Comparison of ENCODE assay signal across 17 cellular contexts in genomic region chr11:76772783-76773106, GRCh38. TPM values are rescaled to one million over a fixed set of nuclear protein-coding genes. Genes with fewer than 3 reads are reported as not detected.
DNase-seq lines count a peak whose midpoint lies in the region; ATAC-seq and TF ChIP-seq lines count a peak whose summit lies in the region.
"Had no signal": no experiment of that assay in that cellular context is flagged by ENCODE, and none has a peak within 500 bp of the region (broad histone marks: within the 10 kb centered on the region; RNA-seq: fewer than 3 reads in every experiment).

No MANE protein-coding gene starts in this region.

- TF ChIP-seq CTCF in Caco-2 (IDR thresholded peaks at IDR 0.05; ENCODE audit: insufficient read depth in 1 of 2, low read depth in 1 of 2, low read length in 1 of 2, severe bottlenecking in 1 of 2, unreplicated experiment in 1 of 2) (no peak), coronary artery (IDR thresholded peaks at IDR 0.05) (no peak), neural crest cell (conservative IDR thresholded peaks at IDR 0.05) (no peak), tibial artery (IDR thresholded peaks at IDR 0.05) (no peak)

- peak overlapping the region; percentile 76 to 86 for H3K27ac ChIP-seq in coronary artery
- H3K27ac ChIP-seq in tibial artery, result peak overlapping the region; percentile 72 to 78
- H3K27ac ChIP-seq: KMS-11 had no signal

- peak overlapping the region; percentile 72 for H3K27ac Mint-ChIP-seq in Caco-2 (ENCODE audit: unreplicated experiment)
- H3K27ac Mint-ChIP-seq in neural crest cell (ENCODE audit: unreplicated experiment), result peak overlapping the region; percentile 58

- POLR2A ChIA-PET in Caco-2 (lab: Charles Lee), result no interaction called here

- H3K4me3 Mint-ChIP-seq in Caco-2 (ENCODE audit: unreplicated experiment) (no peak overlapping the region), neural crest cell (no peak overlapping the region)

- H3K4me3 ChIP-seq in Caco-2 (ENCODE audit: low read depth, low read length) (no peak overlapping the region), coronary artery (no peak overlapping the region), tibial artery (no peak overlapping the region)

- peaks cover 11% of the 10 kb centered on the region for H3K36me3 Mint-ChIP-seq in Caco-2 (ENCODE audit: insufficient read depth, unreplicated experiment)
- peaks cover 13% of the 10 kb centered on the region for H3K36me3 Mint-ChIP-seq in neural crest cell (ENCODE audit: low read depth)

- peaks cover 16% of the 10 kb centered on the region for H3K9me3 ChIP-seq in Caco-2
- H3K9me3 ChIP-seq in tibial artery, result no peaks in the 10 kb centered on the region

- no peak for DNase-seq in Caco-2
- no peak for DNase-seq in coronary artery (ENCODE audit: low spot score)
- DNase-seq in neural crest cell (ENCODE audit: low read depth, low spot score), result no peak
- DNase-seq in tibial artery, result no peak
- DNase-seq in T1000 (lab: John Stamatoyannopoulos, UW), result no peak
- no peak for DNase-seq in NCI-H2081 (lab: John Stamatoyannopoulos, UW)
- no peak for DNase-seq in stimulated activated naive CD8-positive, alpha-beta T cell treated with anti-CD3 and anti-CD28 coated beads, Interleukin-15, Interleukin-2, amounts not matched to agents 100 U/mL and 50 U/mL, for 24 hours
- DNase-seq: activated CD4-positive, alpha-beta T cell treated with anti-CD3 and anti-CD28 coated beads, Interleukin-2, amount 50 U/mL, for 1 hour; activated naive CD4-positive, alpha-beta T cell; anterior cingulate cortex; cerebellar nuclear complex; EL; NCI-H2029 treated with DMSO at 0.1 percent for 48 hours; NCI-H510A; RPMI8226; trophoblast cell had no signal

- H3K4me1 Mint-ChIP-seq in Caco-2 (ENCODE audit: low read depth, unreplicated experiment) (peaks cover 40% of the 10 kb centered on the region), neural crest cell (peaks cover 16% of the 10 kb centered on the region)

- H3K9me3 Mint-ChIP-seq in Caco-2 (ENCODE audit: unreplicated experiment), result peaks cover 27% of the 10 kb centered on the region
- H3K9me3 Mint-ChIP-seq in neural crest cell, result peaks cover 9% of the 10 kb centered on the region

- intact Hi-C loops in Caco-2 (cut with micrococcal nuclease; ENCODE audit: unreplicated experiment) (loop anchor here (1.0 kb wide), 1 partner anchor 12 kb away; no protein-coding TSS in a partner anchor), tibial artery (cut with DNase I; ENCODE audit: low total_unique reads) (no loop called here)

- ATAC-seq in stimulated activated naive CD8-positive, alpha-beta T cell treated with anti-CD3 and anti-CD28 coated beads, Interleukin-15, Interleukin-2, amounts not matched to agents 100 U/mL and 50 U/mL, for 24 hours, result no peak

- H3K36me3 ChIP-seq in Caco-2 (ENCODE audit: control insufficient read depth, insufficient read depth, low read length) (no peaks in the 10 kb centered on the region), tibial artery (no peaks in the 10 kb centered on the region)

- no peaks in the 10 kb centered on the region for H3K27me3 ChIP-seq in Caco-2 (replicated peaks; ENCODE audit: control insufficient read depth, insufficient read depth, low read length)
- no peaks in the 10 kb centered on the region for H3K27me3 ChIP-seq in tibial artery

- peaks cover 52% of the 10 kb centered on the region for H3K4me1 ChIP-seq in Caco-2
- peaks cover 0 to 72% (median 62%) of the 10 kb centered on the region in 4 donors for H3K4me1 ChIP-seq in tibial artery

- CTCF ChIA-PET in Caco-2 (lab: Charles Lee), result no interaction called here

- BruUV-seq in Caco-2 (replicated peaks; lab: Mats Ljungman, UMichigan), result no TSS peak

- H3K27me3 Mint-ChIP-seq in Caco-2 (ENCODE audit: insufficient read depth, unreplicated experiment) (no peaks in the 10 kb centered on the region), neural crest cell (ENCODE audit: low read depth) (no peaks in the 10 kb centered on the region)

RNA-seq across cellular contexts. Expression of gene TSKU, which starts 10.4 kb away (rescaled TPM):
- 38.6 and 40.6 TPM in 2 replicates for total RNA-seq in Caco-2 (2022)
- 27.5 and 28.3 TPM in 2 replicates for total RNA-seq in neural crest cell
